In the genomic region with DNA sequence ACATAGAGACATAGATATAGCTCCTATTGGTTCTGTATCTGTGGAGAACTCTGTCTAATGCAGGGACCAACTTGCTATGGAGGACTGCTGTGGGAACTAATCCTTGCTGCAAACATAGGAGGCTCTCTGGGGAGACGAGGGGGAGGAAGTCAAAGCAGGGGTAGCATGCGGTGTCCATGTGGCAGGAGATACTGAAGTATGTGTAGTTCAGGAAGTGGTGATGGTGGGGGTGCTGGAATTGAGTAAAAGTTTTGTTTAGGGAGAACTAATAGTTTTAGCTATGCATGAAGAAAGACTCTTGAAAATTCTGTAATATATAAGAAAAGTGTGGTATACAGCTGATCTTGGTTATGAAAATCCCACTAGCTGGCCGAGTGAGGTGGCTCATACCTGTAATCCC, we compare ENCODE assay signal across 11 cellular contexts.
DNase-seq lines count a peak whose midpoint lies in the region; ATAC-seq and TF ChIP-seq lines count a peak whose summit lies in the region.
"Had no signal": no experiment of that assay in that cellular context is flagged by ENCODE, and none has a peak within 500 bp of the region (broad histone marks: within the 10 kb centered on the region; RNA-seq: fewer than 3 reads in every experiment).

No MANE protein-coding gene starts in this region.

- H3K36me3 Mint-ChIP-seq in progenitor cell of endocrine pancreas (ENCODE audit: insufficient read depth): no peaks in the 10 kb centered on the region

- peak; percentile 25 for DNase-seq in AG20443 (ENCODE audit: low spot score)
- peak; percentile 80 for DNase-seq in MV-4-11 (lab: John Stamatoyannopoulos, UW)
- no peak for DNase-seq in effector memory CD4-positive, alpha-beta T cell
- DNase-seq in H7: no peak
- DNase-seq in NCI-H2171 treated with DMSO at 0.1 percent for 48 hours (lab: John Stamatoyannopoulos, UW): no peak
- DNase-seq in left colon: no peak
- no peak for DNase-seq in progenitor cell of endocrine pancreas (ENCODE audit: low spot score, unreplicated experiment)
- DNase-seq: DMS79 treated with DMSO at 0.1 percent for 48 hours, NCI-H187 treated with DMSO at 0.1 percent for 48 hours had no signal

- no peaks in the 10 kb centered on the region for H3K27me3 Mint-ChIP-seq in progenitor cell of endocrine pancreas

- intact Hi-C loops in left colon (cut with DNase I, micrococcal nuclease): no loop called here

- peak overlapping the region; percentile 6 for H3K4me3 ChIP-seq in effector memory CD4-positive, alpha-beta T cell (ENCODE audit: insufficient read depth, low read depth, low read length, poor library complexity, severe bottlenecking)
- no peak overlapping the region for H3K4me3 ChIP-seq in H7 (ENCODE audit: insufficient read depth, low read depth, low read length)

- H3K27ac ChIP-seq in effector memory CD4-positive, alpha-beta T cell (ENCODE audit: insufficient read depth, low read length, poor library complexity, severe bottlenecking): peak overlapping the region; percentile 48

- ATAC-seq in GM18868 (IDR thresholded peaks at IDR 0.05; ENCODE audit: unreplicated experiment) (peak; percentile 60), left colon (no peak)
- ATAC-seq: HCT116 had no signal

- H3K4me3 Mint-ChIP-seq in progenitor cell of endocrine pancreas (ENCODE audit: low read depth): no peak overlapping the region

- peaks cover 44% of the 10 kb centered on the region for H3K4me1 ChIP-seq in effector memory CD4-positive, alpha-beta T cell (ENCODE audit: control insufficient read depth, insufficient read depth, low read length, poor library complexity, severe bottlenecking)

- H3K9me3 ChIP-seq in effector memory CD4-positive, alpha-beta T cell (ENCODE audit: control insufficient read depth, low read length): no peaks in the 10 kb centered on the region

- no peaks in the 10 kb centered on the region for H3K27me3 ChIP-seq in effector memory CD4-positive, alpha-beta T cell (replicated peaks; ENCODE audit: control insufficient read depth, insufficient read depth, low read length, poor library complexity, severe bottlenecking)
- H3K27me3 ChIP-seq in H7 (ENCODE audit: control insufficient read depth, insufficient read depth, low read length): no peaks in the 10 kb centered on the region

- H3K4me1 Mint-ChIP-seq in progenitor cell of endocrine pancreas (ENCODE audit: low read depth): no peaks in the 10 kb centered on the region

- peaks cover 11% of the 10 kb centered on the region for H3K36me3 ChIP-seq in effector memory CD4-positive, alpha-beta T cell (ENCODE audit: control insufficient read depth, insufficient read depth, low read length)
- H3K36me3 ChIP-seq in H7 (replicated peaks; ENCODE audit: control insufficient read depth, insufficient read depth, low read length): no peaks in the 10 kb centered on the region

- TF ChIP-seq CTCF in progenitor cell of endocrine pancreas (IDR thresholded peaks at IDR 0.05; ENCODE audit: unreplicated experiment): no peak

- H3K27ac Mint-ChIP-seq in progenitor cell of endocrine pancreas: no peak overlapping the region

- no peaks in the 10 kb centered on the region for H3K9me3 Mint-ChIP-seq in progenitor cell of endocrine pancreas (ENCODE audit: low read depth)

Comparison
In these comparisons a context has a peak if more than half of its experiments do, and no peak if none do; other contexts are left out.
1. DNase-seq: peak in AG20443 (single experiment) and MV-4-11 (single experiment); none in effector memory CD4-positive, alpha-beta T cell (0 of 3), H7 (single experiment), NCI-H2171 treated with DMSO at 0.1 percent for 48 hours (single experiment), left colon (0 of 2) and progenitor cell of endocrine pancreas (single experiment).